8 cellular contexts compared by ENCODE assay signal in genomic region chr17:47978324-47978723, GRCh38. TPM values are rescaled to one million over a fixed set of nuclear protein-coding genes. Genes with fewer than 3 reads are reported as not detected.
DNase-seq lines count a peak whose midpoint lies in the region; ATAC-seq and TF ChIP-seq lines count a peak whose summit lies in the region.

No MANE protein-coding gene starts in this region.

- no peak overlapping the region for H3K27ac ChIP-seq in body of pancreas

- H3K36me3 Mint-ChIP-seq in T-helper 2 cell treated with Interferon-gamma antibody and Interleukin-4, amounts not matched to agents 5 μg/mL and 100 μg/mL, for 36 hours (ENCODE audit: low read depth) = peaks cover 52% of the 10 kb centered on the region

- peaks cover 12 to 55% of the 10 kb centered on the region in 2 donors for H3K36me3 ChIP-seq in body of pancreas (replicated peaks in 1 of 2; ENCODE audit: insufficient read depth in 1 of 2, low read depth in 2 of 2)

- no peak for TF ChIP-seq POLR2A in body of pancreas (IDR thresholded peaks at IDR 0.05)

- peak; percentile 23 for DNase-seq in NCI-H128 (lab: John Stamatoyannopoulos, UW; ENCODE audit: unreplicated experiment)
- DNase-seq in T-helper 2 cell treated with Interferon-gamma antibody and Interleukin-4, amounts not matched to agents 5 μg/mL and 100 μg/mL, for 36 hours (ENCODE audit: low spot score) = peak; percentile 15
- DNase-seq in body of pancreas = peak; percentile 55 to 64 (median 58)
- DNase-seq in iPS-NIHi7 (ENCODE audit: extremely low spot score) = peak; percentile 92
- DNase-seq in stimulated activated CD4-positive, alpha-beta T cell treated with anti-CD3 and anti-CD28 coated beads, Interleukin-2, amount 100 ng/mL, for 4 hours (ENCODE audit: low read depth) = peak; percentile 24
- DNase-seq in cortex of kidney (lab: John Stamatoyannopoulos, UW) = no peak

- ATAC-seq in body of pancreas = peak; percentile 67
- ATAC-seq in HG03521 (IDR thresholded peaks at IDR 0.05; ENCODE audit: unreplicated experiment) = no peak

- H3K27me3 Mint-ChIP-seq in T-helper 2 cell treated with Interferon-gamma antibody and Interleukin-4, amounts not matched to agents 5 μg/mL and 100 μg/mL, for 36 hours (ENCODE audit: low read depth) = no peaks in the 10 kb centered on the region

- no peak overlapping the region for H3K4me3 Mint-ChIP-seq in T-helper 2 cell treated with Interferon-gamma antibody and Interleukin-4, amounts not matched to agents 5 μg/mL and 100 μg/mL, for 36 hours

- peak; percentile 87 for TF ChIP-seq CTCF in GM12873 (IDR thresholded peaks at IDR 0.05; ENCODE audit: insufficient read depth, low read depth, low read length, missing control alignments)
- TF ChIP-seq CTCF in body of pancreas (IDR thresholded peaks at IDR 0.05) = peak in 6 of 7 experiments; percentile 45 to 62 (median 54)

- H3K9me3 Mint-ChIP-seq in T-helper 2 cell treated with Interferon-gamma antibody and Interleukin-4, amounts not matched to agents 5 μg/mL and 100 μg/mL, for 36 hours = no peaks in the 10 kb centered on the region

- no peaks in the 10 kb centered on the region for H3K9me3 ChIP-seq in body of pancreas

- H3K27ac Mint-ChIP-seq in T-helper 2 cell treated with Interferon-gamma antibody and Interleukin-4, amounts not matched to agents 5 μg/mL and 100 μg/mL, for 36 hours = no peak overlapping the region

- H3K4me3 ChIP-seq in body of pancreas = no peak overlapping the region

- no peaks in the 10 kb centered on the region for H3K4me1 ChIP-seq in body of pancreas

- 25 to 38% methylated on average over 4 to 7 of the region's 7 CpGs for WGBS in body of pancreas, 2 donors

- peaks cover 10% of the 10 kb centered on the region for H3K4me1 Mint-ChIP-seq in T-helper 2 cell treated with Interferon-gamma antibody and Interleukin-4, amounts not matched to agents 5 μg/mL and 100 μg/mL, for 36 hours (ENCODE audit: low read depth)

- H3K27me3 ChIP-seq in body of pancreas = no peaks in the 10 kb centered on the region

- intact Hi-C loops in body of pancreas (cut with DNase I) = no loop called here

RNA-seq across cellular contexts. Expression of gene CDK5RAP3, which starts 7.4 kb away (rescaled TPM):
- 100 to 1,000 TPM; 209 to 588 TPM for total RNA-seq in body of pancreas

RNA-seq across cellular contexts. Expression of gene PRR15L, which starts 20.6 kb away (rescaled TPM):
- total RNA-seq in body of pancreas = 10 to 100 TPM; 36.6 to 63.3 TPM

RNA-seq across cellular contexts. Expression of gene PNPO, which starts 37.0 kb away (rescaled TPM):
- 10 to 100 TPM; 27.8 to 55.4 TPM for total RNA-seq in body of pancreas

RNA-seq across cellular contexts. Expression of gene COPZ2, which starts 59.3 kb away (rescaled TPM):
- total RNA-seq in body of pancreas = 10 to 100 TPM in 1 of 2 donors, 1 to 10 TPM in 1; 7.0 to 43.5 TPM
